In the genomic region with DNA sequence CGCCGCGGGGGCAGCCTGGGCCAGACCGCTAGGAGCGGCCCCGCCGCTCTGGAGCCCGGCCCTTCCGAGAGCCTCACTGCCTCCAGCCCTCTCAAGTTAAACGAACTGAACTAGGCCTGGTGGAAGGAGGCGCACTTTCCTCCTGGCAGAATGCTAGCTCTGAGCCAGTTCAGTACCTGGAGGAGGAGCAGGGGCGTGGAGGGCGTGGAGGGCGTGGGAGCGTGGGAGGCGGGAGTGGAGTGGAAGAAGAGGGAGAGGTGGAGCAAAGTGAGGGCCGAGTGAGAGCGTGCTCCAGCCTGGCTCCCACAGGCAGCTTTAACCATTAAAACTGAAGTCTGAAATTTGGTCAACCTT, we compare ENCODE assay signal across 12 cellular contexts. TPM values are rescaled to one million over a fixed set of nuclear protein-coding genes. Genes with fewer than 3 reads are reported as not detected.
A peak's percentile ranks its signal among the peaks of the same experiment; 100 is the strongest.
DNase-seq lines count a peak whose midpoint lies in the region; ATAC-seq and TF ChIP-seq lines count a peak whose summit lies in the region.
"Had no signal": no experiment of that assay in that cellular context is flagged by ENCODE, and none has a peak within 500 bp of the region (broad histone marks: within the 10 kb centered on the region; RNA-seq: fewer than 3 reads in every experiment).

No MANE protein-coding gene starts in this region.

- ATAC-seq in GM23338 (peak; percentile 48; the same call in 2 of the 3 replicates), body of pancreas (peak; percentile 7), mucosa of descending colon (peak; percentile 1)

- H3K27ac ChIP-seq in GM23338 (ENCODE audit: low read depth): no peak overlapping the region
- H3K27ac ChIP-seq in body of pancreas: peak overlapping the region in 1 of 4 donors; percentile 13
- no peak overlapping the region for H3K27ac ChIP-seq in MM.1S (ENCODE audit: low read length)

- H3K4me1 Mint-ChIP-seq in GM23338: peaks cover under 1% of the 10 kb centered on the region; the same call in 2 of the 3 replicates
- H3K4me1 Mint-ChIP-seq in nephron progenitor cell: peaks cover 27% of the 10 kb centered on the region

- H3K27ac Mint-ChIP-seq in GM23338 (no peak overlapping the region), nephron progenitor cell (no peak overlapping the region)

- peaks cover 46% of the 10 kb centered on the region for H3K27me3 Mint-ChIP-seq in GM23338 (ENCODE audit: insufficient read depth, low read depth, poor library complexity)
- H3K27me3 Mint-ChIP-seq in nephron progenitor cell (ENCODE audit: low read depth, poor library complexity): peaks cover 46% of the 10 kb centered on the region

- no peak for TF ChIP-seq POLR2A in body of pancreas (IDR thresholded peaks at IDR 0.05)

- H3F3A ChIP-seq in GM23338 (replicated peaks; ENCODE audit: low read depth): no peaks in the 10 kb centered on the region
- H3F3A ChIP-seq in MM.1S (ENCODE audit: insufficient read depth, low read length): no peaks in the 10 kb centered on the region; the same call in 1 of the 2 replicates

- H3K4me1 ChIP-seq in GM23338 (ENCODE audit: insufficient read depth): no peaks in the 10 kb centered on the region
- peaks cover 15% of the 10 kb centered on the region for H3K4me1 ChIP-seq in body of pancreas
- peaks cover 24% of the 10 kb centered on the region for H3K4me1 ChIP-seq in mucosa of descending colon (ENCODE audit: low read depth)
- H3K4me1 ChIP-seq in MM.1S (ENCODE audit: low read length): peaks cover 17% of the 10 kb centered on the region

- H2AFZ ChIP-seq in GM23338: peak overlapping the region; percentile 56; the same call in 1 of the 2 replicates
- no peak overlapping the region for H2AFZ ChIP-seq in MM.1S (ENCODE audit: low read length)

- H3K9me3 ChIP-seq in body of pancreas (no peaks in the 10 kb centered on the region), mucosa of descending colon (no peaks in the 10 kb centered on the region), MM.1S (replicated peaks; ENCODE audit: insufficient read depth, low read length) (no peaks in the 10 kb centered on the region)
- H3K9me3 ChIP-seq: adrenal gland had no signal

- DNase-seq in GM23338 (ENCODE audit: low spot score): no peak
- DNase-seq in body of pancreas: no peak
- no peak for DNase-seq in mucosa of descending colon
- no peak for DNase-seq in MM.1S
- DNase-seq in nephron progenitor cell: no peak
- no peak for DNase-seq in activated CD8-positive, alpha-beta memory T cell treated with anti-CD3 and anti-CD28 coated beads, Interleukin-2, amount 50 U/mL, for 4 hours
- DNase-seq: activated CD4-positive, alpha-beta T cell treated with anti-CD3 and anti-CD28 coated beads for 48 hours; GOT3; Karpas-422; NCI-H1694; T-helper 2 cell had no signal

- H3K4me3 Mint-ChIP-seq in GM23338: no peak overlapping the region
- H3K4me3 Mint-ChIP-seq in nephron progenitor cell: no peak overlapping the region

- no peak overlapping the region for H3K9ac ChIP-seq in MM.1S (ENCODE audit: low read length)

- H3K9me2 ChIP-seq in GM23338 (ENCODE audit: insufficient read depth) (no peaks in the 10 kb centered on the region), MM.1S (replicated peaks; ENCODE audit: insufficient read depth, low read length) (no peaks in the 10 kb centered on the region)

- H3K36me3 Mint-ChIP-seq in GM23338 (ENCODE audit: low read depth) (no peaks in the 10 kb centered on the region; the same call in 1 of the 3 replicates), nephron progenitor cell (ENCODE audit: low read depth) (peaks cover 4% of the 10 kb centered on the region)

- no peaks in the 10 kb centered on the region for H3K36me3 ChIP-seq in GM23338 (ENCODE audit: insufficient read depth)
- no peaks in the 10 kb centered on the region for H3K36me3 ChIP-seq in body of pancreas (replicated peaks in 1 of 2; ENCODE audit: insufficient read depth in 1 of 2, low read depth in 2 of 2)
- no peaks in the 10 kb centered on the region for H3K36me3 ChIP-seq in mucosa of descending colon (ENCODE audit: low read depth)
- no peaks in the 10 kb centered on the region for H3K36me3 ChIP-seq in MM.1S (replicated peaks; ENCODE audit: insufficient read depth, low read length)
- H3K36me3 ChIP-seq: adrenal gland had no signal

- H4K20me1 ChIP-seq in GM23338 (replicated peaks; ENCODE audit: insufficient read depth) (no peaks in the 10 kb centered on the region), MM.1S (ENCODE audit: insufficient read depth, low read length) (no peaks in the 10 kb centered on the region)

- H3K4me2 ChIP-seq in GM23338 (no peak overlapping the region), MM.1S (ENCODE audit: low read depth, low read length) (no peak overlapping the region)

- WGBS in body of pancreas, 2 donors: 62 to 65% methylated on average over 11 to 18 of the region's 18 CpGs

- no peaks in the 10 kb centered on the region for H3K9me3 Mint-ChIP-seq in GM23338
- H3K9me3 Mint-ChIP-seq in nephron progenitor cell: no peaks in the 10 kb centered on the region

- TF ChIP-seq CTCF in GM23338 (conservative IDR thresholded peaks at IDR 0.05; ENCODE audit: low read depth in 2 of 2) (0 out of 4 replicates have a peak, but pooled peaks of 1 of the 2 experiments have one; percentile 4), body of pancreas (IDR thresholded peaks at IDR 0.05) (no peak), mucosa of descending colon (IDR thresholded peaks at IDR 0.05) (no peak), MM.1S (IDR thresholded peaks at IDR 0.05; ENCODE audit: low read length) (no peak), nephron progenitor cell (IDR thresholded peaks at IDR 0.05) (no peak)

- intact Hi-C loops in body of pancreas (cut with DNase I) (no loop called here), mucosa of descending colon (cut with DNase I, micrococcal nuclease) (no loop called here)

- no peaks in the 10 kb centered on the region for H3K79me2 ChIP-seq in GM23338 (replicated peaks; ENCODE audit: insufficient read depth)
- H3K79me2 ChIP-seq in MM.1S (ENCODE audit: low read length): no peaks in the 10 kb centered on the region

- H3K27me3 ChIP-seq in GM23338 (ENCODE audit: insufficient read depth) (peaks cover 64% of the 10 kb centered on the region), body of pancreas (no peaks in the 10 kb centered on the region), MM.1S (replicated peaks; ENCODE audit: insufficient read depth, low read length) (no peaks in the 10 kb centered on the region; the same call in 1 of the 2 replicates)
- H3K27me3 ChIP-seq: adrenal gland had no signal

- H3K4me3 ChIP-seq in GM23338: 0 out of 2 replicates have a peak overlapping the region, but pooled peaks have one; percentile 28
- no peak overlapping the region for H3K4me3 ChIP-seq in body of pancreas
- no peak overlapping the region for H3K4me3 ChIP-seq in mucosa of descending colon
- no peak overlapping the region for H3K4me3 ChIP-seq in MM.1S (ENCODE audit: low read length)
- H3K4me3 ChIP-seq: adrenal gland had no signal

TF ChIP-seq in GM23338, 12 proteins besides CTCF, POLR2A, EP300 and RAD21:
- TF ChIP-seq EZH2 (IDR thresholded peaks at IDR 0.05; ENCODE audit: low read depth, unreplicated experiment): no peak
- TF ChIP-seq, protein P1, sequence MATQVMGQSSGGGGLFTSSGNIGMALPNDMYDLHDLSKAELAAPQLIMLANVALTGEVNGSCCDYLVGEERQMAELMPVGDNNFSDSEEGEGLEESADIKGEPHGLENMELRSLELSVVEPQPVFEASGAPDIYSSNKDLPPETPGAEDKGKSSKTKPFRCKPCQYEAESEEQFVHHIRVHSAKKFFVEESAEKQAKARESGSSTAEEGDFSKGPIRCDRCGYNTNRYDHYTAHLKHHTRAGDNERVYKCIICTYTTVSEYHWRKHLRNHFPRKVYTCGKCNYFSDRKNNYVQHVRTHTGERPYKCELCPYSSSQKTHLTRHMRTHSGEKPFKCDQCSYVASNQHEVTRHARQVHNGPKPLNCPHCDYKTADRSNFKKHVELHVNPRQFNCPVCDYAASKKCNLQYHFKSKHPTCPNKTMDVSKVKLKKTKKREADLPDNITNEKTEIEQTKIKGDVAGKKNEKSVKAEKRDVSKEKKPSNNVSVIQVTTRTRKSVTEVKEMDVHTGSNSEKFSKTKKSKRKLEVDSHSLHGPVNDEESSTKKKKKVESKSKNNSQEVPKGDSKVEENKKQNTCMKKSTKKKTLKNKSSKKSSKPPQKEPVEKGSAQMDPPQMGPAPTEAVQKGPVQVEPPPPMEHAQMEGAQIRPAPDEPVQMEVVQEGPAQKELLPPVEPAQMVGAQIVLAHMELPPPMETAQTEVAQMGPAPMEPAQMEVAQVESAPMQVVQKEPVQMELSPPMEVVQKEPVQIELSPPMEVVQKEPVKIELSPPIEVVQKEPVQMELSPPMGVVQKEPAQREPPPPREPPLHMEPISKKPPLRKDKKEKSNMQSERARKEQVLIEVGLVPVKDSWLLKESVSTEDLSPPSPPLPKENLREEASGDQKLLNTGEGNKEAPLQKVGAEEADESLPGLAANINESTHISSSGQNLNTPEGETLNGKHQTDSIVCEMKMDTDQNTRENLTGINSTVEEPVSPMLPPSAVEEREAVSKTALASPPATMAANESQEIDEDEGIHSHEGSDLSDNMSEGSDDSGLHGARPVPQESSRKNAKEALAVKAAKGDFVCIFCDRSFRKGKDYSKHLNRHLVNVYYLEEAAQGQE (IDR thresholded peaks at IDR 0.05; ENCODE audit: unreplicated experiment): no peak

RNA-seq across cellular contexts. Expression of a gene that starts 5.3 kb away (rescaled TPM):
- 4.7 and 7.9 TPM in 2 replicates for total RNA-seq in GM23338 (2014; rRNA removed; shearing (Covaris generic))
- polyA plus RNA-seq in GM23338 (2016; fragmentation: Nextera tagmentation; extraction: Ambion mirVana): 2.1 TPM in 2 replicates
- 1 to 10 TPM; 3.6 to 9.1 TPM for total RNA-seq in body of pancreas
- 1 to 10 TPM; 3.4 to 6.1 (median 3.8) TPM for total RNA-seq in mucosa of descending colon

RNA-seq across cellular contexts. Expression of a gene that starts 6.6 kb away (rescaled TPM):
- 6.4 and 12.6 TPM in 2 replicates for total RNA-seq in GM23338 (2014; rRNA removed; shearing (Covaris generic))
- 0.40 and 0.47 TPM in 2 replicates for polyA plus RNA-seq in GM23338 (2016; fragmentation: Nextera tagmentation; extraction: Ambion mirVana)
- total RNA-seq in body of pancreas (10 to 100 TPM; 10.9 to 31.3 TPM), mucosa of descending colon (1 to 10 TPM; 3.7 to 6.3 (median 5.0) TPM)

RNA-seq across cellular contexts. Expression of a gene that starts 8.8 kb away (rescaled TPM):
- 4.6 and 8.9 TPM in 2 replicates for total RNA-seq in GM23338 (2014; rRNA removed; shearing (Covaris generic))
- polyA plus RNA-seq in GM23338 (2016; fragmentation: Nextera tagmentation; extraction: Ambion mirVana): 3.4 and 5.0 TPM in 2 replicates
- total RNA-seq in body of pancreas (10 to 100 TPM; 19.1 to 34.0 TPM), mucosa of descending colon (10 to 100 TPM in 2 of 3 donors, 1 to 10 TPM in 1; 8.5 to 15.8 (median 12.1) TPM)

RNA-seq across cellular contexts. Expression of a gene that starts 16.9 kb away (rescaled TPM):
- total RNA-seq in GM23338 (2014; rRNA removed; shearing (Covaris generic)): 32.4 and 32.8 TPM in 2 replicates
- 7.9 and 8.2 TPM in 2 replicates for polyA plus RNA-seq in GM23338 (2016; fragmentation: Nextera tagmentation; extraction: Ambion mirVana)
- total RNA-seq in body of pancreas (10 to 100 TPM; 10.6 to 12.2 TPM), mucosa of descending colon (10 to 100 TPM; 24.1 to 29.2 (median 29.1) TPM)

RNA-seq across cellular contexts. Expression of a gene that starts 17.0 kb away (rescaled TPM):
- 15.4 and 22.7 TPM in 2 replicates for total RNA-seq in GM23338 (2014; rRNA removed; shearing (Covaris generic))
- 15.0 and 15.4 TPM in 2 replicates for polyA plus RNA-seq in GM23338 (2016; fragmentation: Nextera tagmentation; extraction: Ambion mirVana)
- total RNA-seq in body of pancreas: 10 to 100 TPM; 18.8 to 31.4 TPM
- 10 to 100 TPM; 30.6 to 56.9 (median 54.9) TPM for total RNA-seq in mucosa of descending colon
